In genomic region chr14:105180598-105181528, GRCh38 we compare ENCODE assay signal across 8 cellular contexts. TPM values are rescaled to one million over a fixed set of nuclear protein-coding genes. Genes with fewer than 3 reads are reported as not detected.
A peak's percentile ranks its signal among the peaks of the same experiment; 100 is the strongest.
DNase-seq lines count a peak whose midpoint lies in the region; ATAC-seq and TF ChIP-seq lines count a peak whose summit lies in the region.

NUDT14 (minus strand) TSS chr14:105181312; CDS start chr14:105181209, 103 bp downstream.

- DNase-seq in A172 (ENCODE audit: low spot score) (no peak), HK-2 (ENCODE audit: unreplicated experiment) (peak; percentile 86), heart right ventricle (peak; percentile 50 to 77), renal cortical epithelial cell (ENCODE audit: low read depth) (no peak), GF-D8 (lab: John Stamatoyannopoulos, UW) (no peak)
- DNase-seq in activated naive CD8-positive, alpha-beta T cell treated with anti-CD3 and anti-CD28 coated beads, Interleukin-2, amount 50 U/mL, for 16 hours (ENCODE audit: low read depth, low spot score), result peak; percentile 60

- intact Hi-C loops in heart right ventricle (cut with DNase I), result no loop called here

- 3 to 4% methylated on average over 55 to 103 of the region's 105 CpGs for WGBS in heart right ventricle, 2 donors

- ATAC-seq in GM18520 (IDR thresholded peaks at IDR 0.05; ENCODE audit: unreplicated experiment) (peak; percentile 50), SK-N-SH treated with all-trans-retinoic acid at 6 μM for 48 hours (peak; percentile 70), heart right ventricle (peak in 7 of 8 donors; percentile 29 to 85 (median 62))

- peaks cover 4 to 28% (median 21%) of the 10 kb centered on the region in 9 donors for H3K4me1 ChIP-seq in heart right ventricle

- H3K9me3 ChIP-seq in heart right ventricle, result no peaks in the 10 kb centered on the region

- peaks cover 0 to 9% (median 0%) of the 10 kb centered on the region in 7 donors for H3K27me3 ChIP-seq in heart right ventricle

- H3K27ac ChIP-seq in heart right ventricle, result peak within 1 kb of the TSS in 9 of 10 donors; percentile 35 to 71 (median 58)

- H3K4me3 ChIP-seq in heart right ventricle, result peak within 1 kb of the TSS in 9 of 10 donors; percentile 42 to 64 (median 57)

- TF ChIP-seq CTCF in heart right ventricle (IDR thresholded peaks at IDR 0.05), result peak in 1 of 9 donors; percentile 10

- no peaks in the 10 kb centered on the region for H3K36me3 ChIP-seq in heart right ventricle

TF ChIP-seq in SK-N-SH treated with all-trans-retinoic acid at 6 μM for 48 hours, 23 proteins besides CTCF, POLR2A, EP300 and RAD21:
- TF ChIP-seq GLIS3 (CRISPR knock-in tag; IDR thresholded peaks at IDR 0.05) (no peak), ZFP3 (CRISPR knock-in tag; IDR thresholded peaks at IDR 0.05) (no peak), PATZ1 (CRISPR knock-in tag; IDR thresholded peaks at IDR 0.05; ENCODE audit: borderline replicate concordance) (0 out of 2 replicates have a peak, but pooled peaks have one; percentile 47)

RNA-seq across cellular contexts. Expression of gene NUDT14, which starts in this region (rescaled TPM):
- 19.9 and 23.1 TPM in 2 replicates for total RNA-seq in A172 (2014; rRNA removed; shearing (Covaris generic))
- total RNA-seq in heart right ventricle (10 to 100 TPM; 18.9 to 33.9 (median 29.6) TPM), renal cortical epithelial cell (17.7 and 26.9 TPM in 2 replicates)
- 10 to 100 TPM; 15.1 to 31.1 TPM for polyA plus RNA-seq in heart right ventricle

Comparison
In these comparisons a context has a peak if more than half of its experiments do, and no peak if none do; other contexts are left out.
1. DNase-seq: peak in HK-2 (single experiment), activated naive CD8-positive, alpha-beta T cell treated with anti-CD3 and anti-CD28 coated beads, Interleukin-2, amount 50 U/mL, for 16 hours (single experiment) and heart right ventricle (2 of 2); none in A172 (single experiment), renal cortical epithelial cell (single experiment) and GF-D8 (single experiment).
2. Peak in every context shown above with its lines, with median percentiles within 50 percentile points of each other: ATAC-seq.